Comparison of ENCODE assay signal across 8 cellular contexts in the genomic region with DNA sequence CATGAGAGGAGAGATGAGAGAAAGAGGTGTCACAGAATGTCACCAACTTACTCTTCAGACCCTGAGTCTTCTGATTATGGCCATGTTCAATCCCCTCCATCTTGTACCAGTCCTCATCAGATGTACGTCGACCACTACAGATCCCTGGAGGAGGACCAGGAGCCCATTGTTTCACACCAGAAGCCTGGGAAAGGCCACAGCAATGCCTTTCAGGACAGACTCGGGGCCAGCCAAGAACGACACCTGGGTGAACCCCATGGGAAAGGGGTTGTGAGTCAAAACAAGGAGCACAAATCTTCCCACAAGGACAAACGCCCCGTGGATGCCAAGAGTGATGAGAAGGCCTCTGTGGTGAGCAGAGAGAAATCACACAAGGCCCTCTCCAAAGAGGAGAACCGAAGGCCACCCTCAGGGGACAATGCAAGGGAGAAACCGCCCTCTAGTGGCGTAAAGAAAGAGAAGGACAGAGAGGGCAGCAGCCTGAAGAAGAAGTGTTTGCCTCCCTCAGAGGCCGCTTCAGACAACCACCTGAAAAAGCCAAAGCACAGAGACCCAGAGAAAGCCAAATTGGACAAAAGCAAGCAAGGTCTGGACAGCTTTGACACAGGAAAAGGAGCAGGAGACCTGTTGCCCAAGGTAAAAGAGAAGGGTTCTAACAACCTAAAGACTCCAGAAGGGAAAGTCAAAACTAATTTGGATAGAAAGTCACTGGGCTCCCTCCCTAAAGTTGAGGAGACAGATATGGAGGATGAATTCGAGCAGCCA. TPM values are rescaled to one million over a fixed set of nuclear protein-coding genes. Genes with fewer than 3 reads are reported as not detected.
DNase-seq lines count a peak whose midpoint lies in the region; ATAC-seq, FAIRE-seq and TF ChIP-seq lines count a peak whose summit lies in the region.

No MANE protein-coding gene starts in this region.

- TSS peak; percentile 3 for BruUV-seq in endothelial cell of umbilical vein (replicated peaks; lab: Mats Ljungman, UMichigan)

- H3K4me3 Mint-ChIP-seq in activated B cell treated with CpG ODN at 0.5 μM for 24 hours: no peak overlapping the region
- H3K4me3 Mint-ChIP-seq in nephron: no peak overlapping the region

- intact Hi-C loops in activated B cell treated with CpG ODN at 0.5 μM for 24 hours (cut with micrococcal nuclease): loop anchor here (1.0 to 2.0 kb wide), 4 partner anchors 40 to 207 kb away; a partner anchor contains a TSS
- intact Hi-C loops in endothelial cell of umbilical vein (cut with micrococcal nuclease): loop anchor here (1.0 kb wide), 1 partner anchor 207 kb away; no protein-coding TSS in a partner anchor

- POLR2A ChIA-PET in activated B cell treated with CpG ODN at 0.5 μM for 24 hours (lab: Charles Lee): interaction anchor here (0.7 to 1.2 kb wide), 2 partner anchors 21 to 59 kb away, joined by 3 to 9 read pairs; a partner anchor contains a TSS
- POLR2A ChIA-PET in endothelial cell of umbilical vein (lab: Charles Lee): no interaction called here

- no peaks in the 10 kb centered on the region for H3K27me3 Mint-ChIP-seq in activated B cell treated with CpG ODN at 0.5 μM for 24 hours
- H3K27me3 Mint-ChIP-seq in nephron (ENCODE audit: low read depth): no peaks in the 10 kb centered on the region

- H3K27ac Mint-ChIP-seq in activated B cell treated with CpG ODN at 0.5 μM for 24 hours (peak overlapping the region; percentile 41), nephron (peak overlapping the region in 2 of 3 experiments; percentile 8 to 37)

- no peak overlapping the region for H3K9ac ChIP-seq in endothelial cell of umbilical vein (replicated peaks; ENCODE audit: extremely low read depth, insufficient read depth, low read length)

- H3K4me2 ChIP-seq in endothelial cell of umbilical vein (ENCODE audit: insufficient read depth, low read length): no peak overlapping the region

- peaks cover 47 to 50% of the 10 kb centered on the region in 2 experiments for H3K36me3 ChIP-seq in endothelial cell of umbilical vein (ENCODE audit: control insufficient read depth in 2 of 2, extremely low read depth in 1 of 2, insufficient read depth in 2 of 2, low read length in 2 of 2)

- ATAC-seq in activated B cell treated with CpG ODN at 0.5 μM for 24 hours (ENCODE audit: low read depth) (peak; percentile 84), HG02759 (IDR thresholded peaks at IDR 0.05; ENCODE audit: unreplicated experiment) (no peak)

- peaks cover 18% of the 10 kb centered on the region for H4K20me1 ChIP-seq in endothelial cell of umbilical vein (replicated peaks; ENCODE audit: control insufficient read depth, extremely low read depth, insufficient read depth, low read length)

- H3K9me3 ChIP-seq in endothelial cell of umbilical vein (replicated peaks; ENCODE audit: control insufficient read depth, insufficient read depth, low read length): no peaks in the 10 kb centered on the region

- peak; percentile 8 for DNase-seq in stimulated activated CD4-positive, alpha-beta T cell treated with anti-CD3 and anti-CD28 coated beads, Interleukin-12 subunit alpha, Interleukin-12 subunit beta, amount 100 ng/mL, for 4 hours
- no peak for DNase-seq in stimulated activated CD4-positive, alpha-beta T cell treated with anti-CD3 and anti-CD28 coated beads, Interleukin-4, amount 100 ng/mL, for 4 hours
- DNase-seq in MV-4-11 (lab: John Stamatoyannopoulos, UW) (peak; percentile 52), activated B cell treated with CpG ODN at 0.5 μM for 24 hours (no peak), endothelial cell of umbilical vein (ENCODE audit: low read depth, low spot score) (peak; percentile 46), NK-92 (lab: John Stamatoyannopoulos, UW; ENCODE audit: unreplicated experiment) (no peak)

- no peaks in the 10 kb centered on the region for H3K9me3 Mint-ChIP-seq in activated B cell treated with CpG ODN at 0.5 μM for 24 hours
- no peaks in the 10 kb centered on the region for H3K9me3 Mint-ChIP-seq in nephron

- no peak overlapping the region for H2AFZ ChIP-seq in endothelial cell of umbilical vein (ENCODE audit: low read depth, low read length)

- peaks cover 33% of the 10 kb centered on the region for H3K4me1 Mint-ChIP-seq in activated B cell treated with CpG ODN at 0.5 μM for 24 hours
- H3K4me1 Mint-ChIP-seq in nephron: peaks cover 4% of the 10 kb centered on the region

- H3K9me1 ChIP-seq in endothelial cell of umbilical vein (replicated peaks; ENCODE audit: control insufficient read depth, extremely low read depth, insufficient read depth, low read length): no peaks in the 10 kb centered on the region

- H3K27me3 ChIP-seq in endothelial cell of umbilical vein (ENCODE audit: control insufficient read depth in 2 of 2, insufficient read depth in 2 of 2, low read length in 2 of 2): no peaks in the 10 kb centered on the region

- H3K36me3 Mint-ChIP-seq in activated B cell treated with CpG ODN at 0.5 μM for 24 hours (ENCODE audit: low read depth): peaks cover 93% of the 10 kb centered on the region
- H3K36me3 Mint-ChIP-seq in nephron (ENCODE audit: low read depth): peaks cover 66% of the 10 kb centered on the region

- H3K27ac ChIP-seq in endothelial cell of umbilical vein (ENCODE audit: insufficient read depth, low read depth, low read length): no peak overlapping the region

- CTCF ChIA-PET in activated B cell treated with CpG ODN at 0.5 μM for 24 hours (lab: Charles Lee): interaction anchor here (0.7 to 1.3 kb wide), 6 partner anchors 21 to 207 kb away, joined by 3 to 7 read pairs (median 4); a partner anchor contains a TSS
- CTCF ChIA-PET in endothelial cell of umbilical vein (lab: Charles Lee): interaction anchor here (1.2 kb wide), 1 partner anchor 207 kb away, joined by 3 read pairs; no protein-coding TSS in a partner anchor

- TF ChIP-seq POLR2A in endothelial cell of umbilical vein (IDR thresholded peaks at IDR 0.05; ENCODE audit: low read depth, low read length): no peak

- TF ChIP-seq CTCF in activated B cell treated with CpG ODN at 0.5 μM for 24 hours (IDR thresholded peaks at IDR 0.05) (peak; percentile 25), endothelial cell of umbilical vein (IDR thresholded peaks at IDR 0.05; ENCODE audit: extremely low read depth in 1 of 2, insufficient read depth in 1 of 2, low read depth in 1 of 2, low read length in 2 of 2) (peak; percentile 63 to 80), nephron (IDR thresholded peaks at IDR 0.05; ENCODE audit: unreplicated experiment in 3 of 3) (peak; percentile 48 to 64 (median 62))

- dilution Hi-C loops in endothelial cell of umbilical vein (cut with MboI; ENCODE audit: extremely low pct_ligation_motif_present, low sequenced_read_pairs): no loop called here

- FAIRE-seq in endothelial cell of umbilical vein (lab: Jason Lieb, UNC): no peak

- H3K79me2 ChIP-seq in endothelial cell of umbilical vein (ENCODE audit: control insufficient read depth, insufficient read depth, low read length): peaks cover 47% of the 10 kb centered on the region

- H3K4me3 ChIP-seq in endothelial cell of umbilical vein (replicated peaks in 1 of 3; ENCODE audit: insufficient read depth in 1 of 3, low read depth in 1 of 3, low read length in 3 of 3): no peak overlapping the region

- H3K4me1 ChIP-seq in endothelial cell of umbilical vein (ENCODE audit: control insufficient read depth, extremely low read depth, insufficient read depth, low read length): no peaks in the 10 kb centered on the region

RNA-seq across cellular contexts. Expression of a gene that starts 8.0 kb away (rescaled TPM):
- 70.2 and 72.6 TPM in 2 replicates for total RNA-seq in activated B cell treated with CpG ODN at 0.5 μM for 24 hours
- total RNA-seq in endothelial cell of umbilical vein: 41.0 and 42.6 TPM in 2 replicates
- 10.8 and 11.9 TPM in 2 replicates for polyA plus RNA-seq in endothelial cell of umbilical vein
- polyA plus RNA-seq in endothelial cell of umbilical vein (2011; cell fraction: cytosol; rRNA removed): 16.0 and 17.0 TPM in 2 replicates
- polyA plus RNA-seq in endothelial cell of umbilical vein (2011; cell fraction: nucleus; rRNA removed): 27.4 and 29.5 TPM in 2 replicates
- 17.3 and 31.8 TPM in 2 replicates for polyA plus RNA-seq in endothelial cell of umbilical vein (2012)
- 16.6 and 17.9 TPM in 2 replicates for polyA minus RNA-seq in endothelial cell of umbilical vein
- 23.2 TPM for polyA minus RNA-seq in endothelial cell of umbilical vein (2011; cell fraction: cytosol; rRNA and poly(A)+ RNA removed)
- 9.1 and 10.1 TPM in 2 replicates for polyA minus RNA-seq in endothelial cell of umbilical vein (2011; cell fraction: nucleus; rRNA and poly(A)+ RNA removed)

RNA-seq across cellular contexts. Expression of a gene that starts 27.0 kb away (rescaled TPM):
- total RNA-seq in activated B cell treated with CpG ODN at 0.5 μM for 24 hours: 58.7 and 63.3 TPM in 2 replicates
- total RNA-seq in endothelial cell of umbilical vein: 35.8 and 42.5 TPM in 2 replicates
- polyA plus RNA-seq in endothelial cell of umbilical vein: 31.5 and 43.1 TPM in 2 replicates
- 38.1 and 42.2 TPM in 2 replicates for polyA plus RNA-seq in endothelial cell of umbilical vein (2011; cell fraction: cytosol; rRNA removed)
- 32.1 and 39.7 TPM in 2 replicates for polyA plus RNA-seq in endothelial cell of umbilical vein (2011; cell fraction: nucleus; rRNA removed)
- polyA plus RNA-seq in endothelial cell of umbilical vein (2012): 26.5 and 35.3 TPM in 2 replicates
- 13.1 and 19.8 TPM in 2 replicates for polyA minus RNA-seq in endothelial cell of umbilical vein
- 17.3 TPM for polyA minus RNA-seq in endothelial cell of umbilical vein (2011; cell fraction: cytosol; rRNA and poly(A)+ RNA removed)
- polyA minus RNA-seq in endothelial cell of umbilical vein (2011; cell fraction: nucleus; rRNA and poly(A)+ RNA removed): 7.6 and 13.0 TPM in 2 replicates

RNA-seq across cellular contexts. Expression of a gene that starts 39.7 kb away (rescaled TPM):
- total RNA-seq in activated B cell treated with CpG ODN at 0.5 μM for 24 hours (75.8 and 81.6 TPM in 2 replicates), endothelial cell of umbilical vein (110 TPM in 2 replicates)
- 137 and 173 TPM in 2 replicates for polyA plus RNA-seq in endothelial cell of umbilical vein
- 80.6 and 124 TPM in 2 replicates for polyA plus RNA-seq in endothelial cell of umbilical vein (2011; cell fraction: cytosol; rRNA removed)
- polyA plus RNA-seq in endothelial cell of umbilical vein (2011; cell fraction: nucleus; rRNA removed): 111 and 136 TPM in 2 replicates
- polyA plus RNA-seq in endothelial cell of umbilical vein (2012): 84.8 and 94.9 TPM in 2 replicates
- polyA minus RNA-seq in endothelial cell of umbilical vein: 73.8 and 77.9 TPM in 2 replicates
- 37.3 TPM for polyA minus RNA-seq in endothelial cell of umbilical vein (2011; cell fraction: cytosol; rRNA and poly(A)+ RNA removed)
- polyA minus RNA-seq in endothelial cell of umbilical vein (2011; cell fraction: nucleus; rRNA and poly(A)+ RNA removed): 23.0 and 28.3 TPM in 2 replicates

RNA-seq across cellular contexts. Expression of a gene that starts 49.3 kb away (rescaled TPM):
- total RNA-seq in activated B cell treated with CpG ODN at 0.5 μM for 24 hours: 15.9 and 16.4 TPM in 2 replicates
- total RNA-seq in endothelial cell of umbilical vein: 39.2 and 42.9 TPM in 2 replicates
- polyA plus RNA-seq in endothelial cell of umbilical vein: 57.7 and 64.7 TPM in 2 replicates
- polyA plus RNA-seq in endothelial cell of umbilical vein (2011; cell fraction: cytosol; rRNA removed): 49.3 and 55.5 TPM in 2 replicates
- polyA plus RNA-seq in endothelial cell of umbilical vein (2011; cell fraction: nucleus; rRNA removed): 64.7 and 65.7 TPM in 2 replicates
- 35.1 and 39.3 TPM in 2 replicates for polyA plus RNA-seq in endothelial cell of umbilical vein (2012)
- 24.6 and 25.2 TPM in 2 replicates for polyA minus RNA-seq in endothelial cell of umbilical vein
- polyA minus RNA-seq in endothelial cell of umbilical vein (2011; cell fraction: cytosol; rRNA and poly(A)+ RNA removed): 26.3 TPM
- 7.0 and 8.9 TPM in 2 replicates for polyA minus RNA-seq in endothelial cell of umbilical vein (2011; cell fraction: nucleus; rRNA and poly(A)+ RNA removed)

RNA-seq across cellular contexts. Expression of a gene that starts 59.6 kb away (rescaled TPM):
- 1,956 and 2,021 TPM in 2 replicates for total RNA-seq in activated B cell treated with CpG ODN at 0.5 μM for 24 hours
- 1,084 and 1,169 TPM in 2 replicates for total RNA-seq in endothelial cell of umbilical vein
- polyA plus RNA-seq in endothelial cell of umbilical vein: 656 and 861 TPM in 2 replicates
- 1,857 and 2,097 TPM in 2 replicates for polyA plus RNA-seq in endothelial cell of umbilical vein (2011; cell fraction: cytosol; rRNA removed)
- polyA plus RNA-seq in endothelial cell of umbilical vein (2011; cell fraction: nucleus; rRNA removed): 491 and 654 TPM in 2 replicates
- 2,376 and 2,717 TPM in 2 replicates for polyA plus RNA-seq in endothelial cell of umbilical vein (2012)
- polyA minus RNA-seq in endothelial cell of umbilical vein: 532 and 552 TPM in 2 replicates
- polyA minus RNA-seq in endothelial cell of umbilical vein (2011; cell fraction: cytosol; rRNA and poly(A)+ RNA removed): 533 TPM
- polyA minus RNA-seq in endothelial cell of umbilical vein (2011; cell fraction: nucleus; rRNA and poly(A)+ RNA removed): 123 and 143 TPM in 2 replicates

Comparison
In these comparisons a context has a peak if more than half of its experiments do, and no peak if none do; other contexts are left out.
1. DNase-seq: peak in stimulated activated CD4-positive, alpha-beta T cell treated with anti-CD3 and anti-CD28 coated beads, Interleukin-12 subunit alpha, Interleukin-12 subunit beta, amount 100 ng/mL, for 4 hours (single experiment), MV-4-11 (single experiment) and endothelial cell of umbilical vein (single experiment); none in stimulated activated CD4-positive, alpha-beta T cell treated with anti-CD3 and anti-CD28 coated beads, Interleukin-4, amount 100 ng/mL, for 4 hours (0 of 2), activated B cell treated with CpG ODN at 0.5 μM for 24 hours (single experiment) and NK-92 (single experiment).
2. Peak in every context shown above with its lines, with median percentiles within 50 percentile points of each other: CTCF ChIP-seq.